ENCODE assay signal across 22 cellular contexts in genomic region chrX:16215660-16216059, GRCh38. TPM values are rescaled to one million over a fixed set of nuclear protein-coding genes. Genes with fewer than 3 reads are reported as not detected.
"Had no signal": no experiment of that assay in that cellular context is flagged by ENCODE, and none has a peak within 500 bp of the region (broad histone marks: within the 10 kb centered on the region; RNA-seq: fewer than 3 reads in every experiment).

No MANE protein-coding gene starts in this region.

- H3K4me1 Mint-ChIP-seq: activated naive CD4-positive, alpha-beta T cell treated with anti-CD3 and anti-CD28 coated beads, Interleukin-2, amount 50 U/mL, for 24 hours had no signal

- H3K4me3 ChIP-seq: ascending aorta, coronary artery, lower lobe of right lung, spleen, tibial artery had no signal

- H3K4me1 ChIP-seq: ascending aorta, lower lobe of right lung, spleen, tibial artery had no signal

- H3K36me3 ChIP-seq: ascending aorta, lower lobe of right lung, spleen, tibial artery had no signal

- H3K27ac ChIP-seq: ascending aorta, coronary artery, lower lobe of right lung, spleen, tibial artery had no signal

- H3K36me3 Mint-ChIP-seq: activated naive CD4-positive, alpha-beta T cell treated with anti-CD3 and anti-CD28 coated beads, Interleukin-2, amount 50 U/mL, for 24 hours; natural killer cell treated with Interleukin-12 subunit alpha and Interleukin-12 subunit beta and Interleukin-15 and Interleukin-18, amount 100 ng/mL, for 72 hours had no signal

- H3K9me3 ChIP-seq: ascending aorta, lower lobe of right lung, spleen, tibial artery had no signal

- H3K27me3 Mint-ChIP-seq: activated CD8-positive, alpha-beta T cell treated with anti-CD3 and anti-CD28 coated beads for 36 hours; activated naive CD4-positive, alpha-beta T cell treated with anti-CD3 and anti-CD28 coated beads, Interleukin-2, amount 50 U/mL, for 24 hours had no signal

- DNase-seq: activated CD4-positive, alpha-beta T cell treated with anti-CD3 and anti-CD28 coated beads for 48 hours; activated CD4-positive, CD25-positive, alpha-beta regulatory T cell; activated CD8-positive, alpha-beta T cell treated with anti-CD3 and anti-CD28 coated beads for 36 hours; activated effector memory CD4-positive, alpha-beta T cell treated with Interleukin-2 at 50 U/mL for 16 hours; activated T-cell treated with anti-CD3 and anti-CD28 coated beads, Interleukin-2, amount 50 U/mL, for 4 hours; foreskin melanocyte; hypothalamus; lower lobe of right lung; retina; spleen; stimulated activated CD8-positive, alpha-beta memory T cell treated with anti-CD3 and anti-CD28 coated beads, Interleukin-4, amount 100 ng/mL, for 48 hours; stimulated activated naive CD4-positive, alpha-beta T cell treated with Interleukin-2 at 50 U/mL for 16 hours; substantia nigra; T-helper 1 cell; T-helper 9 cell; tibial artery had no signal

- H3K4me3 Mint-ChIP-seq: activated CD8-positive, alpha-beta T cell treated with anti-CD3 and anti-CD28 coated beads for 36 hours; activated naive CD4-positive, alpha-beta T cell treated with anti-CD3 and anti-CD28 coated beads, Interleukin-2, amount 50 U/mL, for 24 hours; activated T-cell treated with anti-CD3 and anti-CD28 coated beads, Interleukin-2, amount 50 U/mL, for 4 hours; natural killer cell treated with Interleukin-12 subunit alpha and Interleukin-12 subunit beta and Interleukin-15 and Interleukin-18, amount 100 ng/mL, for 72 hours had no signal

- H3K9me3 Mint-ChIP-seq: activated CD8-positive, alpha-beta T cell treated with anti-CD3 and anti-CD28 coated beads for 36 hours; activated naive CD4-positive, alpha-beta T cell treated with anti-CD3 and anti-CD28 coated beads, Interleukin-2, amount 50 U/mL, for 24 hours; activated T-cell treated with anti-CD3 and anti-CD28 coated beads, Interleukin-2, amount 50 U/mL, for 4 hours; natural killer cell treated with Interleukin-12 subunit alpha and Interleukin-12 subunit beta and Interleukin-15 and Interleukin-18, amount 100 ng/mL, for 72 hours had no signal

- ATAC-seq: activated CD8-positive, alpha-beta T cell treated with anti-CD3 and anti-CD28 coated beads for 36 hours; activated T-cell treated with anti-CD3 and anti-CD28 coated beads, Interleukin-2, amount 50 U/mL, for 4 hours; lower lobe of right lung; natural killer cell treated with Interleukin-12 subunit alpha and Interleukin-12 subunit beta and Interleukin-15 and Interleukin-18, amount 100 ng/mL, for 72 hours had no signal

- H3K27ac Mint-ChIP-seq: activated CD8-positive, alpha-beta T cell treated with anti-CD3 and anti-CD28 coated beads for 36 hours; activated naive CD4-positive, alpha-beta T cell treated with anti-CD3 and anti-CD28 coated beads, Interleukin-2, amount 50 U/mL, for 24 hours; natural killer cell treated with Interleukin-12 subunit alpha and Interleukin-12 subunit beta and Interleukin-15 and Interleukin-18, amount 100 ng/mL, for 72 hours had no signal

- H3K27me3 ChIP-seq: ascending aorta, spleen, tibial artery had no signal

RNA-seq across cellular contexts. Expression of gene MAGEB17, which starts 48.4 kb away (rescaled TPM):
- total RNA-seq: activated CD8-positive, alpha-beta T cell treated with anti-CD3 and anti-CD28 coated beads for 36 hours; activated T-cell treated with anti-CD3 and anti-CD28 coated beads, Interleukin-2, amount 50 U/mL, for 4 hours; ascending aorta; lower lobe of right lung; mesenteric fat pad; natural killer cell treated with Interleukin-12 subunit alpha and Interleukin-12 subunit beta and Interleukin-15 and Interleukin-18, amount 100 ng/mL, for 72 hours; urinary bladder had no signal
